Comparison of ENCODE assay signal across 17 cellular contexts in the genomic region with DNA sequence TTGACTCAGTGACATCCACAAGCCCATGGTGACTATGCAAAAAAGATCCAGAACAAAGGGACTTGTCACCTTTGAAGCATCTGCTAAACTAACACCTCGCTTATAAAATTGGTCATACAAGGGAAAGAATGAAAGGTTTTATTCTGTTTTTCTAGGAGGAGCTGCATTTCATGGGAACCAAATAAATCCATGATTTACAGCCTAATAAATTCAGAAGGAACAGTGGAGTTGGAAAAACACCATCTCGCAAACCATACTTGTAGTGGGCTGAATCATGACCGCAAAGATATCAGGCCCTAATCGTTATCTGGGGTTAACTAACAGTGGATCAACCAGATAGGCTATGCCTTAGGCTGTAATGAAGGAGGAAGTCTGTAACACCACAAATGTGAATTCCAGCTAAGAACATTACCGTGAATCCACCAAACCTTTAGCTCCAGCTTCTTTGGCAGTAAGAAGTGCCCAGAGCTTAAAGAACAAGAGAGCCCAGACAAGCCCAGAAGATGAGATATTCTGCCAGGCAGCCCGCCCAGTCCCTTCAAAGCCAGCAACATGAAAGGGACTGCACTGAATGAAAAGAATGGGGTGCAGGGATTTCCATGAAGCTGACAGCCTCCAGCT. TPM values are rescaled to one million over a fixed set of nuclear protein-coding genes. Genes with fewer than 3 reads are reported as not detected.
DNase-seq lines count a peak whose midpoint lies in the region; ATAC-seq and TF ChIP-seq lines count a peak whose summit lies in the region.
"Had no signal": no experiment of that assay in that cellular context is flagged by ENCODE, and none has a peak within 500 bp of the region (broad histone marks: within the 10 kb centered on the region; RNA-seq: fewer than 3 reads in every experiment).

No MANE protein-coding gene starts in this region.

- H2AFZ ChIP-seq in OCI-LY3 (ENCODE audit: low read depth, low read length): no peak overlapping the region

- peak overlapping the region; percentile 43 for H3K4me3 ChIP-seq in OCI-LY3 (ENCODE audit: low read length)
- no peak overlapping the region for H3K4me3 ChIP-seq in endodermal cell (ENCODE audit: low read length)
- no peak overlapping the region for H3K4me3 ChIP-seq in stomach
- H3K4me3 ChIP-seq in SJCRH30: no peak overlapping the region
- H3K4me3 ChIP-seq: skin epidermis had no signal

- H3K4me1 ChIP-seq in OCI-LY3 (ENCODE audit: low read length) (peaks cover 88% of the 10 kb centered on the region), endodermal cell (ENCODE audit: control insufficient read depth, insufficient read depth, low read length) (peaks cover 7% of the 10 kb centered on the region), stomach (peaks cover 31 to 66% (median 52%) of the 10 kb centered on the region in 4 donors), SJCRH30 (peaks cover 16% of the 10 kb centered on the region)

- H3K4me3 Mint-ChIP-seq in endodermal cell (no peak overlapping the region), glutamatergic neuron (ENCODE audit: unreplicated experiment) (no peak overlapping the region)
- H3K4me3 Mint-ChIP-seq: activated T-cell treated with anti-CD3 and anti-CD28 coated beads, Interleukin-2, amount 50 U/mL, for 24 hours; CD4-positive, CD25-positive, alpha-beta regulatory T cell; stimulated activated naive CD8-positive, alpha-beta T cell treated with anti-CD3 and anti-CD28 coated beads, Interleukin-15, Interleukin-2, amounts not matched to agents 100 ng/mL and 50 ng/mL, for 24 hours; T-helper 1 cell treated with Interleukin-12 subunit alpha and Interleukin-12 subunit beta and Interleukin-4 antibody, amounts not matched to agents 30 μg/mL and 1 μg/mL, for 36 hours had no signal

- H3K9ac ChIP-seq in OCI-LY3 (ENCODE audit: low read length) (peak overlapping the region; percentile 63), endodermal cell (ENCODE audit: extremely low read depth, low read length, poor library complexity, severe bottlenecking) (no peak overlapping the region)

- no peaks in the 10 kb centered on the region for H3K79me2 ChIP-seq in OCI-LY3 (ENCODE audit: low read length)

- DNase-seq in endodermal cell: peak; percentile 53
- no peak for DNase-seq in stomach
- DNase-seq in glutamatergic neuron: no peak
- DNase-seq in SKM-1 treated with dmso at 0.1 percent for 144 hours (lab: John Stamatoyannopoulos, UW; ENCODE audit: unreplicated experiment): no peak
- DNase-seq in SJCRH30: no peak
- DNase-seq: activated CD4-positive, alpha-beta T cell treated with anti-CD3 and anti-CD28 coated beads for 48 hours; CD4-positive, CD25-positive, alpha-beta regulatory T cell; cerebellar nuclear complex; NCI-H2081; NCI-H526 treated with DMSO at 0.1 percent for 48 hours; RPMI8226 had no signal

- H3K4me1 Mint-ChIP-seq in endodermal cell: peaks cover 42% of the 10 kb centered on the region
- peaks cover 6% of the 10 kb centered on the region for H3K4me1 Mint-ChIP-seq in glutamatergic neuron (ENCODE audit: low read depth, unreplicated experiment)

- no peaks in the 10 kb centered on the region for H4K20me1 ChIP-seq in OCI-LY3 (ENCODE audit: insufficient read depth, low read length)

- H3K9me3 Mint-ChIP-seq in endodermal cell (peaks cover 6% of the 10 kb centered on the region), glutamatergic neuron (ENCODE audit: unreplicated experiment) (peaks cover 1% of the 10 kb centered on the region)
- H3K9me3 Mint-ChIP-seq: activated T-cell treated with anti-CD3 and anti-CD28 coated beads, Interleukin-2, amount 50 U/mL, for 24 hours; CD4-positive, CD25-positive, alpha-beta regulatory T cell; stimulated activated naive CD8-positive, alpha-beta T cell treated with anti-CD3 and anti-CD28 coated beads, Interleukin-15, Interleukin-2, amounts not matched to agents 100 ng/mL and 50 ng/mL, for 24 hours; T-helper 1 cell treated with Interleukin-12 subunit alpha and Interleukin-12 subunit beta and Interleukin-4 antibody, amounts not matched to agents 30 μg/mL and 1 μg/mL, for 36 hours had no signal

- peak overlapping the region; percentile 68 for H3K4me2 ChIP-seq in OCI-LY3 (ENCODE audit: low read length)

- H3K27ac ChIP-seq in OCI-LY3 (ENCODE audit: low read length): peak overlapping the region; percentile 97
- no peak overlapping the region for H3K27ac ChIP-seq in endodermal cell (ENCODE audit: low read depth, low read length)
- H3K27ac ChIP-seq in stomach: peak overlapping the region; percentile 30 to 86 (median 66)
- H3K27ac ChIP-seq in SJCRH30: no peak overlapping the region
- H3K27ac ChIP-seq: skin epidermis had no signal

- H3K9me3 ChIP-seq in OCI-LY3 (ENCODE audit: insufficient read depth, low read length) (no peaks in the 10 kb centered on the region), endodermal cell (ENCODE audit: control insufficient read depth, low read length) (no peaks in the 10 kb centered on the region), stomach (no peaks in the 10 kb centered on the region), SJCRH30 (replicated peaks) (no peaks in the 10 kb centered on the region)

- H3K27me3 Mint-ChIP-seq in endodermal cell (ENCODE audit: insufficient read depth) (no peaks in the 10 kb centered on the region), glutamatergic neuron (ENCODE audit: unreplicated experiment) (peaks cover under 1% of the 10 kb centered on the region)
- H3K27me3 Mint-ChIP-seq: activated T-cell treated with anti-CD3 and anti-CD28 coated beads, Interleukin-2, amount 50 U/mL, for 24 hours; stimulated activated naive CD8-positive, alpha-beta T cell treated with anti-CD3 and anti-CD28 coated beads, Interleukin-15, Interleukin-2, amounts not matched to agents 100 ng/mL and 50 ng/mL, for 24 hours had no signal

- H3K36me3 ChIP-seq in OCI-LY3 (replicated peaks; ENCODE audit: low read depth, low read length) (no peaks in the 10 kb centered on the region), endodermal cell (ENCODE audit: control insufficient read depth, insufficient read depth, low read length) (no peaks in the 10 kb centered on the region), stomach (no peaks in the 10 kb centered on the region), SJCRH30 (no peaks in the 10 kb centered on the region)

- no peaks in the 10 kb centered on the region for H3K27me3 ChIP-seq in OCI-LY3 (ENCODE audit: low read depth, low read length)
- H3K27me3 ChIP-seq in endodermal cell (ENCODE audit: control insufficient read depth, insufficient read depth, low read length, poor library complexity, severe bottlenecking): no peaks in the 10 kb centered on the region
- peaks cover 0 to under 1% (median 0%) of the 10 kb centered on the region in 3 donors for H3K27me3 ChIP-seq in stomach
- H3K27me3 ChIP-seq in SJCRH30: 0 out of 2 replicates have a peak, but pooled peaks cover 3% of the 10 kb centered on the region

- no peak for TF ChIP-seq EP300 in stomach (IDR thresholded peaks at IDR 0.05)

- no peaks in the 10 kb centered on the region for H3K36me3 Mint-ChIP-seq in endodermal cell (ENCODE audit: low read depth)
- H3K36me3 Mint-ChIP-seq in glutamatergic neuron (ENCODE audit: unreplicated experiment): no peaks in the 10 kb centered on the region
- H3K36me3 Mint-ChIP-seq: CD4-positive, CD25-positive, alpha-beta regulatory T cell had no signal

- 72 to 91% methylated on average over 4 to 6 of the region's 6 CpGs for WGBS in endodermal cell (ENCODE audit: insufficient coverage in 1 of 2, insufficient read length in 1 of 2), 2 experiments
- 42 to 52% (median 45%) methylated on average over 6 of the region's 6 CpGs for WGBS in stomach, 5 donors

- TF ChIP-seq POLR2A in stomach (IDR thresholded peaks at IDR 0.05): no peak

- H3K27ac Mint-ChIP-seq in endodermal cell (peak overlapping the region; percentile 37), glutamatergic neuron (ENCODE audit: unreplicated experiment) (no peak overlapping the region)
- H3K27ac Mint-ChIP-seq: activated T-cell treated with anti-CD3 and anti-CD28 coated beads, Interleukin-2, amount 50 U/mL, for 24 hours; CD4-positive, CD25-positive, alpha-beta regulatory T cell; stimulated activated naive CD8-positive, alpha-beta T cell treated with anti-CD3 and anti-CD28 coated beads, Interleukin-15, Interleukin-2, amounts not matched to agents 100 ng/mL and 50 ng/mL, for 24 hours; T-helper 1 cell treated with Interleukin-12 subunit alpha and Interleukin-12 subunit beta and Interleukin-4 antibody, amounts not matched to agents 30 μg/mL and 1 μg/mL, for 36 hours had no signal

- no peak for TF ChIP-seq CTCF in OCI-LY3 (IDR thresholded peaks at IDR 0.05; ENCODE audit: low read depth, low read length)
- no peak for TF ChIP-seq CTCF in endodermal cell (conservative IDR thresholded peaks at IDR 0.05)
- no peak for TF ChIP-seq CTCF in stomach (IDR thresholded peaks at IDR 0.05)
- TF ChIP-seq CTCF in glutamatergic neuron (IDR thresholded peaks at IDR 0.05; ENCODE audit: partially characterized antibody, unreplicated experiment): no peak

- intact Hi-C loops in stomach (cut with DNase I; ENCODE audit: low total_unique reads): no loop called here

- ATAC-seq in GM19351 (IDR thresholded peaks at IDR 0.05; ENCODE audit: unreplicated experiment): peak; percentile 6

RNA-seq across cellular contexts. Expression of gene RSPH1, which starts 27.4 kb away (rescaled TPM):
- total RNA-seq in endodermal cell (1 to 10 TPM; 1.8 to 2.2 TPM), stomach (1 to 10 TPM in 1 of 5 donors, under 1 TPM in 3, not detected in 1; 0.37 to 8.9 (median 0.58) TPM), glutamatergic neuron (ENCODE audit: unreplicated experiment) (0.42 TPM)
- 0.57 TPM for polyA plus RNA-seq in endodermal cell (2013, experiment 1 of 2)
- 0.33 TPM for polyA plus RNA-seq in endodermal cell (2013, experiment 2 of 2)
- polyA plus RNA-seq in stomach: 1 to 10 TPM; 1.8 to 2.9 (median 2.8) TPM
- total RNA-seq in SJCRH30 (2014; rRNA removed; shearing (Covaris generic)): not detected in 2 replicates
- polyA plus RNA-seq: CD4-positive, CD25-positive, alpha-beta regulatory T cell had no signal

RNA-seq across cellular contexts. Expression of gene SLC37A1, which starts 45.0 kb away (rescaled TPM):
- total RNA-seq in endodermal cell: 10 to 100 TPM; 22.7 to 47.0 TPM
- polyA plus RNA-seq in endodermal cell (2013, experiment 1 of 2): 7.6 TPM
- polyA plus RNA-seq in endodermal cell (2013, experiment 2 of 2): 6.3 TPM
- 10 to 100 TPM in 4 of 5 donors, 1 to 10 TPM in 1; 9.8 to 72.9 (median 23.9) TPM for total RNA-seq in stomach
- polyA plus RNA-seq in stomach: 10 to 100 TPM; 10.3 to 12.4 (median 11.3) TPM
- 65.7 TPM for total RNA-seq in glutamatergic neuron (ENCODE audit: unreplicated experiment)
- total RNA-seq in SJCRH30 (2014; rRNA removed; shearing (Covaris generic)): not detected in 2 replicates

Comparison
In these comparisons a context has a peak if more than half of its experiments do, and no peak if none do; other contexts are left out.
1. H3K27ac ChIP-seq: peak in OCI-LY3 (single experiment) and stomach (5 of 5); none in endodermal cell (single experiment) and SJCRH30 (single experiment).
2. RNA of gene SLC37A1, which starts 45.0 kb away (total RNA-seq): 65.7 TPM in glutamatergic neuron (single experiment), 22.7 to 47.0 TPM in endodermal cell and 9.8 to 72.9 TPM in stomach; not detected in SJCRH30; every median in the first group is over 10 times any median in the second.